Comparison of ENCODE assay signal across 18 cellular contexts in the genomic region with DNA sequence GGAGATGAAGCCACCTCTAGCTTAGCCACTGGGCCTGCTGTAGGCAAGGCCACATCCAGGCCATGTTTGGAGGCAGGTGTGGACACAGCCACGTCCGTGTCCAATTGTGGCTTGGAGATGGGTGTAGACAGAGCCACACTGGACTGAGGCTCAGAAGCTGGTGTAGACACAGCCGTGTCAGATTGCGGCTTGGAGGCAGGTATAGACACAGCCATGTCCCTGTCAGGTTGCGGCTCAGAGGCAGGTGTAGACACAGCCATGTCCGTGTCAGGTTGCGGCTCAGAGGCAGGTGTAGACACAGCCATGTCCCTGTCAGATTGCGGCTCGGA. TPM values are rescaled to one million over a fixed set of nuclear protein-coding genes. Genes with fewer than 3 reads are reported as not detected.
DNase-seq lines count a peak whose midpoint lies in the region; ATAC-seq, FAIRE-seq and TF ChIP-seq lines count a peak whose summit lies in the region.
"Had no signal": no experiment of that assay in that cellular context is flagged by ENCODE, and none has a peak within 500 bp of the region (broad histone marks: within the 10 kb centered on the region; RNA-seq: fewer than 3 reads in every experiment).

No MANE protein-coding gene starts in this region.

- no peak overlapping the region for H4K5ac ChIP-seq in H1 (ENCODE audit: insufficient read length, low read depth, low read length)

- CTCF ChIA-PET in H1 (lab: Charles Lee; ENCODE audit: partially characterized antibody): interaction anchor here (0.9 to 6.9 kb wide), 3 partner anchors 13 to 84 kb away, joined by 5 to 86 read pairs (median 80); no protein-coding TSS in a partner anchor

- H3K27me3 Mint-ChIP-seq in CD14-positive monocyte (ENCODE audit: low read depth in 3 of 3): peaks cover 16 to 39% (median 20%) of the 10 kb centered on the region in 3 donors

- H2BK5ac ChIP-seq in H1 (ENCODE audit: low read depth, low read length): no peak overlapping the region

- H2BK20ac ChIP-seq in H1 (ENCODE audit: low read length): no peak overlapping the region

- peaks cover 0 to 12% of the 10 kb centered on the region in 2 experiments for H4K20me1 ChIP-seq in H1 (replicated peaks in 1 of 2; ENCODE audit: control insufficient read depth in 1 of 2, insufficient read depth in 2 of 2, low read length in 2 of 2)
- no peaks in the 10 kb centered on the region for H4K20me1 ChIP-seq in osteoblast (ENCODE audit: insufficient read depth, low read length)
- H4K20me1 ChIP-seq: BLaER1 had no signal

- no peak overlapping the region for H2BK12ac ChIP-seq in H1 (ENCODE audit: low read depth, low read length)

- no peak overlapping the region for H3K4ac ChIP-seq in H1 (replicated peaks; ENCODE audit: insufficient read length, low read depth, low read length)

- H3K36me3 Mint-ChIP-seq in CD14-positive monocyte: no peaks in the 10 kb centered on the region
- H3K36me3 Mint-ChIP-seq: CD8-positive, alpha-beta T cell had no signal

- no peak for TF ChIP-seq EP300 in H1 (IDR thresholded peaks at IDR 0.05; ENCODE audit: borderline replicate concordance in 1 of 2, low read depth in 2 of 2, low read length in 2 of 2)

- H3K56ac ChIP-seq in H1 (replicated peaks; ENCODE audit: insufficient read length, low read depth, low read length): no peak overlapping the region

- peaks cover 2 to 5% (median 4%) of the 10 kb centered on the region in 7 donors for H3K9me3 Mint-ChIP-seq in CD14-positive monocyte
- H3K9me3 Mint-ChIP-seq: CD8-positive, alpha-beta T cell had no signal

- no peak overlapping the region for H3K9ac ChIP-seq in H1 (replicated peaks in 1 of 4; ENCODE audit: extremely low read depth in 1 of 4, low read depth in 3 of 4, low read length in 3 of 4)
- H3K9ac ChIP-seq: BLaER1 had no signal

- no peak overlapping the region for H2AFZ ChIP-seq in H1 (ENCODE audit: low read length)
- no peak overlapping the region for H2AFZ ChIP-seq in osteoblast (ENCODE audit: low read length)

- H2BK15ac ChIP-seq in H1 (ENCODE audit: low read length): 0 out of 2 replicates have a peak overlapping the region, but pooled peaks have one; percentile 61

- 45 to 90% (median 69%) methylated on average over 9 of the region's 9 CpGs for WGBS in heart left ventricle, 4 donors
- 94% methylated on average over 9 of the region's 9 CpGs for WGBS in right cardiac atrium
- WGBS in H1 (ENCODE audit: extremely low coverage in 1 of 2, insufficient coverage in 1 of 2, insufficient read length in 1 of 2, insufficient replicate concordance in 2 of 2, low coverage in 1 of 2, low lambda C conversion rate in 2 of 2, missing lambda C conversion rate in 1 of 2), 2 experiments: 90% methylated on average over 9 of the region's 9 CpGs; no CpG with 5 or more reads in 1 of the 2 experiments

- no peak for FAIRE-seq in H1 (lab: Jason Lieb, UNC)

- TF ChIP-seq RAD21 in H1 (IDR thresholded peaks at IDR 0.05 in 1 of 2, conservative IDR thresholded peaks at IDR 0.05 in 1 of 2; ENCODE audit: low read depth in 2 of 2, low read length in 2 of 2): no peak

- DNase-seq in heart left ventricle: peak in 1 of 5 donors; percentile 7
- DNase-seq in right cardiac atrium: no peak
- DNase-seq in CD14-positive monocyte (ENCODE audit: low spot score): peak; percentile 43
- DNase-seq in H1 (ENCODE audit: low read depth in 1 of 2, low spot score in 2 of 2): no peak
- DNase-seq in osteoblast (ENCODE audit: insufficient read length, low spot score, missing footprints): peak; percentile 73
- DNase-seq: 8988T; Calu3; CD8-positive, alpha-beta T cell; DMS79 treated with DMSO at 0.1 percent for 48 hours; GF-D8; GOT3; H9 had no signal

- no peak for TF ChIP-seq POLR2A in heart left ventricle (IDR thresholded peaks at IDR 0.05)
- TF ChIP-seq POLR2A in H1 (IDR thresholded peaks at IDR 0.05; ENCODE audit: control extremely low read depth in 1 of 2, low read depth in 2 of 2, low read length in 2 of 2): no peak

- H3K4me3 ChIP-seq in heart left ventricle (peak overlapping the region; percentile 8 to 67 (median 56)), right cardiac atrium (ENCODE audit: low read length) (no peak overlapping the region), H1 (ENCODE audit: extremely low read depth in 1 of 4, insufficient read depth in 2 of 4, low read depth in 3 of 4, low read length in 4 of 4) (no peak overlapping the region), osteoblast (ENCODE audit: insufficient read depth, low read length) (no peak overlapping the region)
- H3K4me3 ChIP-seq: BLaER1 had no signal

- H3K79me2 ChIP-seq in H1 (ENCODE audit: control insufficient read depth in 1 of 2, insufficient read depth in 2 of 2, low read length in 2 of 2): no peaks in the 10 kb centered on the region
- H3K79me2 ChIP-seq in osteoblast (ENCODE audit: insufficient read depth, low read length): no peaks in the 10 kb centered on the region

- H3K23me2 ChIP-seq in H1 (ENCODE audit: low read depth, low read length): peaks cover 2% of the 10 kb centered on the region; the same call in 1 of the 2 replicates

- H3K9me3 ChIP-seq in heart left ventricle (no peaks in the 10 kb centered on the region), right cardiac atrium (ENCODE audit: control insufficient read depth, low read length) (no peaks in the 10 kb centered on the region), H1 (ENCODE audit: insufficient read depth in 2 of 2, low read depth in 1 of 2, low read length in 1 of 2) (no peaks in the 10 kb centered on the region), osteoblast (ENCODE audit: low read depth, low read length) (no peaks in the 10 kb centered on the region)
- H3K9me3 ChIP-seq: BLaER1 had no signal

- H3K27ac Mint-ChIP-seq in CD14-positive monocyte: no peak overlapping the region
- H3K27ac Mint-ChIP-seq: CD8-positive, alpha-beta T cell; H9 had no signal

- POLR2A ChIA-PET in H1 (lab: Charles Lee; ENCODE audit: partially characterized antibody): interaction anchor here (0.5 to 1.5 kb wide), 5 partner anchors 10 to 80 kb away, joined by 3 to 4 read pairs (median 3); no protein-coding TSS in a partner anchor

- H3K23ac ChIP-seq in H1 (ENCODE audit: insufficient read length): no peak overlapping the region

- no peak overlapping the region for H3K14ac ChIP-seq in H1 (ENCODE audit: insufficient read length)

- no peak overlapping the region; the same call in 1 of the 2 replicates for H2AK5ac ChIP-seq in H1 (ENCODE audit: low read depth, low read length)

- peaks cover 0 to 45% (median 11%) of the 10 kb centered on the region in 12 donors for H3K4me1 ChIP-seq in heart left ventricle
- no peaks in the 10 kb centered on the region for H3K4me1 ChIP-seq in right cardiac atrium (ENCODE audit: control insufficient read depth, insufficient read depth, low read length)
- H3K4me1 ChIP-seq in H1 (replicated peaks in 1 of 4; ENCODE audit: control insufficient read depth in 3 of 4, insufficient read depth in 4 of 4, low read length in 3 of 4): peaks cover 0 to 10% (median under 1%) of the 10 kb centered on the region in 4 experiments; a peak in 4 of 7 replicates
- no peaks in the 10 kb centered on the region for H3K4me1 ChIP-seq in osteoblast (ENCODE audit: insufficient read depth, low read length)

- peak overlapping the region in 10 of 12 donors; percentile 55 to 100 (median 98) for H3K27ac ChIP-seq in heart left ventricle
- H3K27ac ChIP-seq in right cardiac atrium (ENCODE audit: low read length): no peak overlapping the region
- H3K27ac ChIP-seq in H1 (ENCODE audit: low read depth, low read length): no peak overlapping the region
- no peak overlapping the region for H3K27ac ChIP-seq in osteoblast (ENCODE audit: low read depth, low read length)
- H3K27ac ChIP-seq: BLaER1 had no signal

- H4K91ac ChIP-seq in H1 (replicated peaks; ENCODE audit: insufficient read length, low read length): no peak overlapping the region

- ATAC-seq in heart left ventricle (no peak), right cardiac atrium (no peak), HG03354 (IDR thresholded peaks at IDR 0.05; ENCODE audit: poor library complexity, severe bottlenecking, unreplicated experiment) (no peak), HG03469 (IDR thresholded peaks at IDR 0.05; ENCODE audit: unreplicated experiment) (no peak), GM18498 (IDR thresholded peaks at IDR 0.05; ENCODE audit: unreplicated experiment) (no peak)
- ATAC-seq: CD8-positive, alpha-beta T cell had no signal

- TF ChIP-seq CTCF in heart left ventricle (IDR thresholded peaks at IDR 0.05): no peak
- TF ChIP-seq CTCF in CD14-positive monocyte (IDR thresholded peaks at IDR 0.05): no peak
- no peak for TF ChIP-seq CTCF in H1 (IDR thresholded peaks at IDR 0.05; ENCODE audit: control extremely low read depth in 1 of 3, insufficient read depth in 1 of 3, low read depth in 1 of 3, low read length in 3 of 3)
- TF ChIP-seq CTCF in osteoblast (IDR thresholded peaks at IDR 0.05; ENCODE audit: extremely low read depth, low read depth, low read length): no peak

- H2BK120ac ChIP-seq in H1 (replicated peaks; ENCODE audit: low read depth, low read length): no peak overlapping the region

- peaks cover 3% of the 10 kb centered on the region for H3K4me1 Mint-ChIP-seq in CD14-positive monocyte

- no peak overlapping the region for H3K18ac ChIP-seq in H1 (ENCODE audit: extremely low read depth, low read length)

- H3K27me3 ChIP-seq in heart left ventricle (peaks cover 0 to 28% (median 7%) of the 10 kb centered on the region in 9 donors), right cardiac atrium (ENCODE audit: control insufficient read depth, insufficient read depth) (no peaks in the 10 kb centered on the region), H1 (replicated peaks in 1 of 4; ENCODE audit: control insufficient read depth in 3 of 4, extremely low read depth in 1 of 4, insufficient read depth in 3 of 4, low read length in 3 of 4) (peaks cover 0 to 14% (median 5%) of the 10 kb centered on the region in 4 experiments; a peak in 4 of 7 replicates), osteoblast (ENCODE audit: insufficient read depth, low read length) (no peaks in the 10 kb centered on the region)

- intact Hi-C loops in heart left ventricle (cut with DNase I) (loop anchor here in 3 of 10 donors (5.0 to 10.0 kb wide), 3 partner anchors 83 to 515 kb away; no protein-coding TSS in a partner anchor), right cardiac atrium (cut with DNase I) (loop anchor here in 1 of 4 donors (5.0 kb wide), 1 partner anchor 83 kb away; no protein-coding TSS in a partner anchor), CD14-positive monocyte (cut with micrococcal nuclease) (loop anchor here (5.0 to 10.0 kb wide), 2 partner anchors 83 to 85 kb away; no protein-coding TSS in a partner anchor)

- H3K4me3 Mint-ChIP-seq in CD14-positive monocyte: no peak overlapping the region
- H3K4me3 Mint-ChIP-seq: CD8-positive, alpha-beta T cell; H9 had no signal

- H3K36me3 ChIP-seq in heart left ventricle (peaks cover 0 to 4% (median 0%) of the 10 kb centered on the region in 9 donors), H1 (ENCODE audit: control insufficient read depth in 2 of 4, insufficient read depth in 4 of 4, low read length in 3 of 4) (no peaks in the 10 kb centered on the region), osteoblast (ENCODE audit: insufficient read depth, low read length) (no peaks in the 10 kb centered on the region)
- H3K36me3 ChIP-seq: BLaER1 had no signal

- H3K4me2 ChIP-seq in H1 (ENCODE audit: insufficient read depth in 1 of 2, low read depth in 2 of 2, low read length in 2 of 2) (no peak overlapping the region), osteoblast (ENCODE audit: insufficient read depth, low read length) (no peak overlapping the region)
- H3K4me2 ChIP-seq: BLaER1 had no signal

- H4K8ac ChIP-seq in H1 (ENCODE audit: extremely low read depth, insufficient read depth, low read length): no peak overlapping the region; the same call in 1 of the 2 replicates

- no peaks in the 10 kb centered on the region for H3K79me1 ChIP-seq in H1 (ENCODE audit: low read depth, low read length)

RNA-seq across cellular contexts. Expression of a gene that starts 2.2 kb away (rescaled TPM):
- total RNA-seq in heart left ventricle (100 to 1,000 TPM in 6 of 9 donors, 10 to 100 TPM in 3; 52.8 to 149 (median 104) TPM), right cardiac atrium (10 to 100 TPM; 44.4 to 78.0 (median 57.4) TPM), osteoblast (not detected in 2 replicates)
- polyA plus RNA-seq in heart left ventricle (100 to 1,000 TPM in 1 of 2 donors, 10 to 100 TPM in 1; 53.3 to 353 TPM), right cardiac atrium (112 TPM), CD14-positive monocyte (not detected), H1 (2011; rRNA removed) (not detected in 2 replicates)
- total RNA-seq in H1 (2021; fragmentation: NEBNext Ultra II Directional; extraction: Animal tissue kit (Norgen Biotek cat#: 25700)): not detected in 2 replicates
- not detected for polyA plus RNA-seq in H1 (2011; cell fraction: cytosol; rRNA removed)
- polyA plus RNA-seq in H1 (2011; cell fraction: nucleus; rRNA removed): not detected
- 0.30 to 0.90 TPM (median 0.58 TPM) in 4 replicates for polyA plus RNA-seq in H1 (2012, experiment 1 of 2)
- polyA plus RNA-seq in H1 (2012, experiment 2 of 2): 0.20 TPM
- not detected for polyA plus RNA-seq in H1 (2013, experiment 1 of 2)
- not detected for polyA plus RNA-seq in H1 (2013, experiment 2 of 2)
- polyA minus RNA-seq in H1 (2011; rRNA and poly(A)+ RNA removed): not detected in 2 replicates
- polyA minus RNA-seq in H1 (2011; cell fraction: cytosol; rRNA and poly(A)+ RNA removed): not detected
- polyA minus RNA-seq in H1 (2011; cell fraction: nucleus; rRNA and poly(A)+ RNA removed): not detected
- total RNA-seq: A673, Calu3, H9 had no signal
- polyA plus RNA-seq: AG04450 had no signal

RNA-seq across cellular contexts. Expression of a gene that starts 13.4 kb away (rescaled TPM):
- under 1 TPM in 2 of 9 donors, not detected in 7; 0.37 to 0.63 TPM for total RNA-seq in heart left ventricle
- polyA plus RNA-seq in heart left ventricle: under 1 TPM; 0.15 TPM
- total RNA-seq in right cardiac atrium: under 1 TPM in 1 of 4 donors, not detected in 3; 0.41 TPM
- polyA plus RNA-seq in right cardiac atrium: 0.14 TPM
- under 1 TPM; 0.21 to 0.62 TPM for polyA plus RNA-seq in CD14-positive monocyte
- 1.5 TPM in 2 replicates for total RNA-seq in H1 (2021; fragmentation: NEBNext Ultra II Directional; extraction: Animal tissue kit (Norgen Biotek cat#: 25700))
- 0.39 and 1.2 TPM in 2 replicates for polyA plus RNA-seq in H1 (2011; rRNA removed)
- polyA plus RNA-seq in H1 (2011; cell fraction: cytosol; rRNA removed): 0.65 TPM
- polyA plus RNA-seq in H1 (2011; cell fraction: nucleus; rRNA removed): 4.0 TPM
- polyA plus RNA-seq in H1 (2012, experiment 1 of 2): 0.94 to 1.3 TPM (median 1.00 TPM) in 4 replicates
- polyA plus RNA-seq in H1 (2012, experiment 2 of 2): 0.51 TPM
- 1.1 TPM for polyA plus RNA-seq in H1 (2013, experiment 1 of 2)
- polyA plus RNA-seq in H1 (2013, experiment 2 of 2): 1.3 TPM
- 0.06 and 0.10 TPM in 2 replicates for polyA minus RNA-seq in H1 (2011; rRNA and poly(A)+ RNA removed)
- 0.88 TPM for polyA minus RNA-seq in H1 (2011; cell fraction: cytosol; rRNA and poly(A)+ RNA removed)
- 1.3 TPM for polyA minus RNA-seq in H1 (2011; cell fraction: nucleus; rRNA and poly(A)+ RNA removed)
- total RNA-seq in osteoblast: 0.36 and 0.88 TPM in 2 replicates
- total RNA-seq: A673 had no signal

RNA-seq across cellular contexts. Expression of a gene that starts 19.3 kb away (rescaled TPM):
- 1 to 10 TPM; 1.6 to 6.8 (median 4.7) TPM for total RNA-seq in heart left ventricle
- polyA plus RNA-seq in heart left ventricle: 1 to 10 TPM; 5.4 to 5.5 TPM
- 1 to 10 TPM; 5.0 to 9.7 (median 6.6) TPM for total RNA-seq in right cardiac atrium
- polyA plus RNA-seq in right cardiac atrium: 5.3 TPM
- polyA plus RNA-seq in CD14-positive monocyte: under 1 TPM; 0.31 to 0.71 TPM
- 30.1 and 32.6 TPM in 2 replicates for total RNA-seq in H1 (2021; fragmentation: NEBNext Ultra II Directional; extraction: Animal tissue kit (Norgen Biotek cat#: 25700))
- polyA plus RNA-seq in H1 (2011; rRNA removed): 36.1 and 62.3 TPM in 2 replicates
- polyA plus RNA-seq in H1 (2011; cell fraction: cytosol; rRNA removed): 40.0 TPM
- 508 TPM for polyA plus RNA-seq in H1 (2011; cell fraction: nucleus; rRNA removed)
- 23.1 to 39.3 TPM (median 34.1 TPM) in 4 replicates for polyA plus RNA-seq in H1 (2012, experiment 1 of 2)
- polyA plus RNA-seq in H1 (2012, experiment 2 of 2): 21.6 TPM
- polyA plus RNA-seq in H1 (2013, experiment 1 of 2): 30.7 TPM
- 26.7 TPM for polyA plus RNA-seq in H1 (2013, experiment 2 of 2)
- polyA minus RNA-seq in H1 (2011; rRNA and poly(A)+ RNA removed): 5.8 and 7.8 TPM in 2 replicates
- 14.6 TPM for polyA minus RNA-seq in H1 (2011; cell fraction: cytosol; rRNA and poly(A)+ RNA removed)
- 47.3 TPM for polyA minus RNA-seq in H1 (2011; cell fraction: nucleus; rRNA and poly(A)+ RNA removed)
- total RNA-seq in osteoblast: 5.4 and 6.2 TPM in 2 replicates

RNA-seq across cellular contexts. Expression of a gene that starts 20.2 kb away (rescaled TPM):
- total RNA-seq in heart left ventricle (10 to 100 TPM; 26.8 to 98.1 (median 42.0) TPM), right cardiac atrium (10 to 100 TPM; 37.3 to 62.5 (median 38.6) TPM), osteoblast (0.29 and 0.72 TPM in 2 replicates)
- polyA plus RNA-seq in heart left ventricle (10 to 100 TPM; 25.7 to 29.2 TPM), right cardiac atrium (25.7 TPM), CD14-positive monocyte (1 to 10 TPM; 1.4 to 2.0 TPM), H1 (2011; rRNA removed) (3.5 and 12.8 TPM in 2 replicates)
- 1.2 and 2.8 TPM in 2 replicates for total RNA-seq in H1 (2021; fragmentation: NEBNext Ultra II Directional; extraction: Animal tissue kit (Norgen Biotek cat#: 25700))
- 8.3 TPM for polyA plus RNA-seq in H1 (2011; cell fraction: cytosol; rRNA removed)
- polyA plus RNA-seq in H1 (2011; cell fraction: nucleus; rRNA removed): 14.5 TPM
- polyA plus RNA-seq in H1 (2012, experiment 1 of 2): 1.1 to 1.7 TPM (median 1.3 TPM) in 3 of 4 replicates, not detected in the other
- polyA plus RNA-seq in H1 (2012, experiment 2 of 2): 0.43 TPM
- 3.8 TPM for polyA plus RNA-seq in H1 (2013, experiment 1 of 2)
- 3.2 TPM for polyA plus RNA-seq in H1 (2013, experiment 2 of 2)
- not detected in 2 replicates for polyA minus RNA-seq in H1 (2011; rRNA and poly(A)+ RNA removed)
- polyA minus RNA-seq in H1 (2011; cell fraction: cytosol; rRNA and poly(A)+ RNA removed): 4.5 TPM
- polyA minus RNA-seq in H1 (2011; cell fraction: nucleus; rRNA and poly(A)+ RNA removed): 3.4 TPM

RNA-seq across cellular contexts. Expression of a gene that starts 20.7 kb away (rescaled TPM):
- total RNA-seq in heart left ventricle (10 to 100 TPM; 36.0 to 63.6 (median 43.3) TPM), right cardiac atrium (10 to 100 TPM; 43.6 to 48.6 (median 45.5) TPM), osteoblast (47.7 and 47.8 TPM in 2 replicates)
- polyA plus RNA-seq in heart left ventricle (10 to 100 TPM; 55.1 to 85.3 TPM), right cardiac atrium (44.3 TPM), CD14-positive monocyte (10 to 100 TPM; 34.5 to 35.8 TPM), H1 (2011; rRNA removed) (74.7 and 115 TPM in 2 replicates)
- 130 TPM in 2 replicates for total RNA-seq in H1 (2021; fragmentation: NEBNext Ultra II Directional; extraction: Animal tissue kit (Norgen Biotek cat#: 25700))
- 102 TPM for polyA plus RNA-seq in H1 (2011; cell fraction: cytosol; rRNA removed)
- 134 TPM for polyA plus RNA-seq in H1 (2011; cell fraction: nucleus; rRNA removed)
- 82.3 to 121 TPM (median 117 TPM) in 4 replicates for polyA plus RNA-seq in H1 (2012, experiment 1 of 2)
- 111 TPM for polyA plus RNA-seq in H1 (2012, experiment 2 of 2)
- 70.9 TPM for polyA plus RNA-seq in H1 (2013, experiment 1 of 2)
- polyA plus RNA-seq in H1 (2013, experiment 2 of 2): 66.0 TPM
- polyA minus RNA-seq in H1 (2011; rRNA and poly(A)+ RNA removed): 83.7 and 85.6 TPM in 2 replicates
- 73.3 TPM for polyA minus RNA-seq in H1 (2011; cell fraction: cytosol; rRNA and poly(A)+ RNA removed)
- 46.5 TPM for polyA minus RNA-seq in H1 (2011; cell fraction: nucleus; rRNA and poly(A)+ RNA removed)

Comparison
In these comparisons a context has a peak if more than half of its experiments do, and no peak if none do; other contexts are left out.
1. H3K27ac ChIP-seq: peak in heart left ventricle (10 of 12); none in right cardiac atrium (single experiment), H1 (single experiment) and osteoblast (single experiment).
2. H3K4me3 ChIP-seq: peak in heart left ventricle (12 of 12); none in right cardiac atrium (single experiment), H1 (0 of 4) and osteoblast (single experiment).
3. DNase-seq: peak in CD14-positive monocyte (single experiment) and osteoblast (single experiment); none in right cardiac atrium (0 of 3) and H1 (0 of 2).
4. RNA of a gene that starts 2.2 kb away (total RNA-seq): 52.8 to 149 TPM in heart left ventricle and 44.4 to 78.0 TPM in right cardiac atrium; not detected in H1 and not detected in osteoblast; every median in the first group is over 10 times any median in the second.